8 cellular contexts compared by ENCODE assay signal in the genomic region with DNA sequence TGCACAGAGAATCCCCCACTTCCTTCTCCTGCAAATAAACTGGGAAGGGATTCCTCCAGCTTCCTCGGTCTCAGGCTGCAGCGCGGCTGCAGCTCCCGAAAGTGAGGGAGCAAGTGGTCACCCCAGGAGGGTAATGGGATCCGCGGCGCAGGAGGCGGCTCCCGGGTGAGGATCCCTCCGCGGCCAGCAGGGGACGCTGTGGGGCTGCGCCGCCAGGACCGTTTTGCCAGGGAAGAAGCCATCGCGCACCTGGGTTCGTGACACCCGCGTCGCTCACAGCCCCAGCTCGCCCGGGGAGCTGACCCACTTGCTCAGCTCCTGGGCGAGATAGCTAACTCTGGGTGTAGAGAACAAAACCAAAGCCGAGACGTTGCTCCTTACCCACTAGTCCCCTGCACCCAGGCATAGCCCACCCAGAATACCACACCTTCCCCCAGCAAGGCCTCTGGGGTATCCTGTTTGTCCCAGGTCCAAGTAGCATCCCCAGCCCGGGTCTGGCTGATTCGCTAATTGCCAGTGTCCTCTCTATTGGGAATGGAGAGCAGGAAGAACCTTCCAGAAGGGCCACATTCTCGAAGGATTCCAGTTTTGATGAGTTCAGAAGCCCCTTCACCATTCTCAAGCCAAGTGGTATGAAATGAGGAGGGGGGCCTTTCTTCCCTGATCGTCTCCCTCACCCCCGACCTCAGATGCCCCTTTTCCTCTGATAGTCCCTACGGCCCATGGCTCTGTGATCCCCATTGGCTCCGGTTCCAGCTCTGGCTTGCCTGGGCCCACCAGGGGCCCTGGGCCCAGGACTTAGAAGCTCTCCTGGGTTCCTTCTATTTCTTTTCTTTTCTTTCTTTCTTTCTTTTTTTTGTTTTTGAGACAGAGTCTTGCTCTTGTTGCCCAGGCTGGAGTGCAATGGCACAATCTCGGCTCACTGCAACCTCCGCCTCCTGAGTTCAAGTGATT. TPM values are rescaled to one million over a fixed set of nuclear protein-coding genes. Genes with fewer than 3 reads are reported as not detected.
DNase-seq lines count a peak whose midpoint lies in the region; ATAC-seq and TF ChIP-seq lines count a peak whose summit lies in the region.

No MANE protein-coding gene starts in this region.

- peaks cover 13 to 19% of the 10 kb centered on the region in 2 donors for H3K4me1 ChIP-seq in gastrocnemius medialis

- peak overlapping the region in 1 of 4 donors; percentile 1 for H3K27ac ChIP-seq in gastrocnemius medialis

- in situ Hi-C loops in gastrocnemius medialis (cut with MboI; ENCODE audit: low sequenced_read_pairs in 4 of 4) = loop anchor here in 3 of 4 donors (5.0 to 10.0 kb wide), 3 partner anchors 61 to 101 kb away; partner anchors contain the start of gene ST6GALNAC2 (in 1 of the 3)

- no peak for TF ChIP-seq POLR2A in gastrocnemius medialis (IDR thresholded peaks at IDR 0.05)

- H3K27me3 Mint-ChIP-seq in activated naive CD8-positive, alpha-beta T cell treated with anti-CD3 and anti-CD28 coated beads, Interleukin-2, amount 10 ng/mL, durations not matched to agents 7 days and 5 days = peaks cover 3% of the 10 kb centered on the region

- peaks cover 14% of the 10 kb centered on the region for H3K4me1 Mint-ChIP-seq in activated naive CD8-positive, alpha-beta T cell treated with anti-CD3 and anti-CD28 coated beads, Interleukin-2, amount 10 ng/mL, durations not matched to agents 7 days and 5 days

- TF ChIP-seq CTCF in GM12873 (IDR thresholded peaks at IDR 0.05; ENCODE audit: insufficient read depth, low read depth, low read length, missing control alignments) (peak; percentile 100), LNCaP clone FGC (IDR thresholded peaks at IDR 0.05; ENCODE audit: control insufficient read depth, extremely low read depth, insufficient read depth) (peak; percentile 99), gastrocnemius medialis (IDR thresholded peaks at IDR 0.05 in 4 of 5, conservative IDR thresholded peaks at IDR 0.05 in 1 of 5) (peak; percentile 99 to 100 (median 100))

- H3K9me3 ChIP-seq in gastrocnemius medialis = no peaks in the 10 kb centered on the region

- H3K27me3 ChIP-seq in gastrocnemius medialis = no peaks in the 10 kb centered on the region

- ATAC-seq in activated naive CD8-positive, alpha-beta T cell treated with anti-CD3 and anti-CD28 coated beads, Interleukin-2, amount 10 ng/mL, durations not matched to agents 7 days and 5 days (ENCODE audit: low read depth) = peak; percentile 77
- ATAC-seq in left ventricle myocardium superior (peak; percentile 49), gastrocnemius medialis (peak; percentile 48 to 65), GM19455 (IDR thresholded peaks at IDR 0.05; ENCODE audit: unreplicated experiment) (no peak), HG02571 (IDR thresholded peaks at IDR 0.05; ENCODE audit: unreplicated experiment) (no peak)

- POLR2A ChIA-PET in activated naive CD8-positive, alpha-beta T cell treated with anti-CD3 and anti-CD28 coated beads, Interleukin-2, amount 10 ng/mL, durations not matched to agents 7 days and 5 days (lab: Charles Lee) = interaction anchor here (0.8 to 2.8 kb wide), 6 partner anchors 22 to 35 kb away, joined by 3 to 9 read pairs (median 3); no protein-coding TSS in a partner anchor

- no peaks in the 10 kb centered on the region for H3K36me3 ChIP-seq in gastrocnemius medialis

- H3K36me3 Mint-ChIP-seq in activated naive CD8-positive, alpha-beta T cell treated with anti-CD3 and anti-CD28 coated beads, Interleukin-2, amount 10 ng/mL, durations not matched to agents 7 days and 5 days = no peaks in the 10 kb centered on the region

- H3K27ac Mint-ChIP-seq in activated naive CD8-positive, alpha-beta T cell treated with anti-CD3 and anti-CD28 coated beads, Interleukin-2, amount 10 ng/mL, durations not matched to agents 7 days and 5 days = peak overlapping the region; percentile 73

- intact Hi-C loops in left ventricle myocardium superior (cut with micrococcal nuclease) (no loop called here), gastrocnemius medialis (cut with DNase I; ENCODE audit: low total_unique reads) (loop anchor here (1.0 kb wide), 3 partner anchors 24 to 101 kb away; no protein-coding TSS in a partner anchor)

- no peaks in the 10 kb centered on the region for H3K9me3 Mint-ChIP-seq in activated naive CD8-positive, alpha-beta T cell treated with anti-CD3 and anti-CD28 coated beads, Interleukin-2, amount 10 ng/mL, durations not matched to agents 7 days and 5 days

- peak overlapping the region; percentile 61 for H3K4me3 Mint-ChIP-seq in activated naive CD8-positive, alpha-beta T cell treated with anti-CD3 and anti-CD28 coated beads, Interleukin-2, amount 10 ng/mL, durations not matched to agents 7 days and 5 days

- DNase-seq in LNCaP clone FGC (ENCODE audit: low read depth) (no peak), SW480 (ENCODE audit: low spot score) (peak; percentile 63), left ventricle myocardium superior (peak; percentile 86), gastrocnemius medialis (peak; percentile 54 to 65)
- DNase-seq in activated naive CD8-positive, alpha-beta T cell treated with anti-CD3 and anti-CD28 coated beads, Interleukin-2, amount 10 ng/mL, durations not matched to agents 7 days and 5 days = peak; percentile 93

- H3K4me3 ChIP-seq in LNCaP clone FGC (ENCODE audit: low read depth, low read length) (no peak overlapping the region), gastrocnemius medialis (no peak overlapping the region)

RNA-seq across cellular contexts. Expression of gene CYGB, which starts 14.1 kb away (rescaled TPM):
- total RNA-seq in activated naive CD8-positive, alpha-beta T cell treated with anti-CD3 and anti-CD28 coated beads, Interleukin-2, amount 10 ng/mL, durations not matched to agents 7 days and 5 days = under 1 TPM in 1 of 2 experiments, not detected in 1; 0.37 TPM
- total RNA-seq in left ventricle myocardium superior (28.0 TPM), gastrocnemius medialis (10 to 100 TPM in 2 of 4 donors, 1 to 10 TPM in 2; 8.1 to 19.7 (median 10.6) TPM)

RNA-seq across cellular contexts. Expression of gene PRCD, which starts 16.5 kb away (rescaled TPM):
- total RNA-seq in activated naive CD8-positive, alpha-beta T cell treated with anti-CD3 and anti-CD28 coated beads, Interleukin-2, amount 10 ng/mL, durations not matched to agents 7 days and 5 days = 1 to 10 TPM in 1 of 2 experiments, under 1 TPM in 1; 0.78 to 1.1 TPM
- total RNA-seq in left ventricle myocardium superior (4.3 TPM), gastrocnemius medialis (1 to 10 TPM in 2 of 4 donors, under 1 TPM in 1, not detected in 1; 0.33 to 3.7 (median 1.1) TPM)

RNA-seq across cellular contexts. Expression of gene RHBDF2, which starts 22.1 kb away (rescaled TPM):
- 10 to 100 TPM; 65.1 to 67.2 TPM for total RNA-seq in activated naive CD8-positive, alpha-beta T cell treated with anti-CD3 and anti-CD28 coated beads, Interleukin-2, amount 10 ng/mL, durations not matched to agents 7 days and 5 days
- total RNA-seq in left ventricle myocardium superior = 17.7 TPM
- total RNA-seq in gastrocnemius medialis = 10 to 100 TPM; 11.4 to 29.8 (median 23.3) TPM

RNA-seq across cellular contexts. Expression of gene AANAT, which starts 56.0 kb away (rescaled TPM):
- not detected for total RNA-seq in activated naive CD8-positive, alpha-beta T cell treated with anti-CD3 and anti-CD28 coated beads, Interleukin-2, amount 10 ng/mL, durations not matched to agents 7 days and 5 days
- total RNA-seq in left ventricle myocardium superior (not detected), gastrocnemius medialis (not detected)

Comparison
In these comparisons a context has a peak if more than half of its experiments do, and no peak if none do; other contexts are left out.
1. ATAC-seq: peak in activated naive CD8-positive, alpha-beta T cell treated with anti-CD3 and anti-CD28 coated beads, Interleukin-2, amount 10 ng/mL, durations not matched to agents 7 days and 5 days (single experiment), left ventricle myocardium superior (single experiment) and gastrocnemius medialis (2 of 2); none in GM19455 (single experiment) and HG02571 (single experiment).
2. RNA of gene CYGB, which starts 14.1 kb away (total RNA-seq): 28.0 TPM in left ventricle myocardium superior (single experiment) and 8.1 to 19.7 TPM in gastrocnemius medialis; 0.37 TPM in activated naive CD8-positive, alpha-beta T cell treated with anti-CD3 and anti-CD28 coated beads, Interleukin-2, amount 10 ng/mL, durations not matched to agents 7 days and 5 days; every median in the first group is over 4 times any median in the second.
3. Peak in every context shown above with its lines, with median percentiles within 50 percentile points of each other: CTCF ChIP-seq.